In genomic region chr9:128552153-128552743, GRCh38 we compare ENCODE assay signal across 8 cellular contexts. TPM values are rescaled to one million over a fixed set of nuclear protein-coding genes. Genes with fewer than 3 reads are reported as not detected.
A peak's percentile ranks its signal among the peaks of the same experiment; 100 is the strongest.
DNase-seq lines count a peak whose midpoint lies in the region; ATAC-seq, FAIRE-seq and TF ChIP-seq lines count a peak whose summit lies in the region.

TSS of gene SPTAN1 (plus strand) at chr9:128552587. CDS start at chr9:128566741, 14,154 bp downstream.

- CTCF ChIA-PET in HepG2 (lab: Yijun Ruan, JAX; ENCODE audit: low intra/inter-chr PET ratio, low total read pairs), result no interaction called here

- POLR2A ChIA-PET in HepG2 (lab: Yijun Ruan, JAX), result interaction anchor here (0.7 to 3.1 kb wide), 13 partner anchors 10 to 276 kb away, joined by 3 to 13 read pairs (median 3); partner anchors contain the start of genes GLE1, GOLGA2 and SWI5

- H3K36me3 ChIP-seq in HepG2 (replicated peaks in 1 of 2; ENCODE audit: control insufficient read depth in 1 of 2, insufficient read depth in 2 of 2, low read length in 2 of 2), result no peaks in the 10 kb centered on the region

- no peak for FAIRE-seq in HepG2 (lab: Jason Lieb, UNC)

- TF ChIP-seq RAD21 in HepG2 (CRISPR knock-in tag; IDR thresholded peaks at IDR 0.05), result peak; percentile 67

- H3K4me1 ChIP-seq in HepG2 (ENCODE audit: insufficient read depth, low read length), result peaks cover 64% of the 10 kb centered on the region

- H4K20me1 ChIP-seq in HepG2 (ENCODE audit: insufficient read depth, low read length), result peaks cover 22% of the 10 kb centered on the region

- peak within 1 kb of the TSS; percentile 44 for H2AFZ ChIP-seq in HepG2 (ENCODE audit: low read length)

- H3K27ac ChIP-seq in C4-2B, result peak within 1 kb of the TSS; percentile 82
- H3K27ac ChIP-seq in HepG2 (ENCODE audit: extremely low read length, insufficient read depth, low read length), result peak within 1 kb of the TSS; percentile 67

- intact Hi-C loops in HepG2 (cut with micrococcal nuclease; ENCODE audit: unreplicated experiment), result loop anchor here (2.0 to 5.0 kb wide), 2 partner anchors 50 to 85 kb away; partner anchors contain the start of gene GLE1

- H3K9me3 ChIP-seq in HepG2 (ENCODE audit: low read length), result no peaks in the 10 kb centered on the region

- TF ChIP-seq POLR2A in HepG2 (IDR thresholded peaks at IDR 0.05; ENCODE audit: insufficient read depth in 1 of 2, low read depth in 2 of 2, low read length in 2 of 2), result peak; percentile 98 to 99

- TF ChIP-seq CTCF in C4-2B (conservative IDR thresholded peaks at IDR 0.05) (no peak), HepG2 (CRISPR knock-in tag; IDR thresholded peaks at IDR 0.05) (peak; percentile 23; the same call in 1 of the 2 replicates)

- H3K4me2 ChIP-seq in HepG2 (ENCODE audit: low read depth, low read length), result peak within 1 kb of the TSS; percentile 95

- ATAC-seq in GM19372 (IDR thresholded peaks at IDR 0.05; ENCODE audit: low read depth, unreplicated experiment), result peak; percentile 72
- ATAC-seq in HG03520 (IDR thresholded peaks at IDR 0.05; ENCODE audit: unreplicated experiment), result peak; percentile 69
- ATAC-seq in HepG2, result peak; percentile 77

- H3K27me3 ChIP-seq in HepG2 (ENCODE audit: control insufficient read depth in 1 of 2, insufficient read depth in 2 of 2, low read length in 2 of 2), result no peaks in the 10 kb centered on the region; a peak in 1 of 5 replicates

- in situ Hi-C loops in HepG2 (cut with HindIII; ENCODE audit: extremely low pct_ligation_motif_present, low pct_unique_long_range_greater_than_20kb), result no loop called here

- H3K79me2 ChIP-seq in HepG2 (ENCODE audit: insufficient read depth, low read length), result peaks cover 41% of the 10 kb centered on the region

- peak within 1 kb of the TSS; percentile 85 for H3K9ac ChIP-seq in HepG2 (ENCODE audit: insufficient read depth, low read depth, low read length)

- TF ChIP-seq EP300 in HepG2 (IDR thresholded peaks at IDR 0.05; ENCODE audit: low read depth in 2 of 2, low read length in 2 of 2), result no peak
- no peak for TF ChIP-seq EP300 in HepG2 (CRISPR knock-in tag; IDR thresholded peaks at IDR 0.05; ENCODE audit: borderline replicate concordance)

- peak; percentile 95 for DNase-seq in NCI-H748 (lab: John Stamatoyannopoulos, UW; ENCODE audit: unreplicated experiment)
- DNase-seq in activated CD4-positive, alpha-beta T cell treated with anti-CD3 and anti-CD28 coated beads, Interleukin-2, amount 50 U/mL, for 1 hour, result peak; percentile 94
- DNase-seq in dermis blood vessel endothelial cell, result peak; percentile 90
- peak; percentile 61 for DNase-seq in HepG2 (ENCODE audit: low spot score)
- peak; percentile 87 to 94 for DNase-seq in stimulated activated CD4-positive, alpha-beta T cell treated with anti-CD3 and anti-CD28 coated beads, Interleukin-2, amount 100 ng/mL, for 48 hours

- no CpG with 5 or more reads among the region's 81 CpGs for WGBS in HepG2 (ENCODE audit: low lambda C conversion rate)

- H3K4me3 ChIP-seq in HepG2 (replicated peaks in 1 of 3; ENCODE audit: insufficient read depth in 1 of 3, low read depth in 2 of 3, low read length in 3 of 3), result peak within 1 kb of the TSS; percentile 87 to 95 (median 90)

- BruUV-seq in HepG2 (replicated peaks; lab: Mats Ljungman, UMichigan), result no TSS peak

TF ChIP-seq in HepG2, 621 proteins besides CTCF, POLR2A, EP300 and RAD21 (continues in another document):
- TF ChIP-seq ZNF20 (CRISPR knock-in tag; IDR thresholded peaks at IDR 0.05) (no peak), HOXD1 (CRISPR knock-in tag; IDR thresholded peaks at IDR 0.05) (no peak), KDM1A (CRISPR knock-in tag; IDR thresholded peaks at IDR 0.05) (no peak), TBP (CRISPR knock-in tag; IDR thresholded peaks at IDR 0.05) (no peak), THAP9 (CRISPR knock-in tag; IDR thresholded peaks at IDR 0.05; ENCODE audit: borderline replicate concordance) (no peak), BHLHE40 (IDR thresholded peaks at IDR 0.05; ENCODE audit: low read length) (no peak), HDAC1 (CRISPR knock-in tag; IDR thresholded peaks at IDR 0.05) (peak; percentile 39), MAF1 (CRISPR knock-in tag; IDR thresholded peaks at IDR 0.05; ENCODE audit: borderline replicate concordance) (no peak), LRRFIP1 (CRISPR knock-in tag; conservative IDR thresholded peaks at IDR 0.05) (no peak), ZNF710 (CRISPR knock-in tag; IDR thresholded peaks at IDR 0.05; ENCODE audit: borderline replicate concordance) (no peak)

RNA-seq across cellular contexts. Expression of gene SPTAN1, which starts in this region (rescaled TPM):
- total RNA-seq in dermis blood vessel endothelial cell (505 and 734 TPM in 2 replicates), HepG2 (2016; rRNA removed; fragmentation: Illumina TruSeq; extraction: Trizol) (23.5 and 106 TPM in 2 replicates)
- 19.2 and 22.6 TPM in 2 replicates for total RNA-seq in HepG2 (2016; cell fraction: cytosol; rRNA removed; fragmentation: Illumina TruSeq; extraction: Trizol; ENCODE audit: low read depth)
- 14.5 and 107 TPM in 2 replicates for total RNA-seq in HepG2 (2016; cell fraction: insoluble cytoplasmic fraction; rRNA removed; fragmentation: Illumina TruSeq; extraction: Trizol)
- 14.3 and 15.6 TPM in 2 replicates for total RNA-seq in HepG2 (2016; cell fraction: membrane; rRNA removed; fragmentation: Illumina TruSeq; extraction: Trizol)
- total RNA-seq in HepG2 (2016; cell fraction: nucleus; rRNA removed; fragmentation: Illumina TruSeq; extraction: Trizol), result 180 and 199 TPM in 2 replicates
- polyA plus RNA-seq in HepG2 (2011; rRNA removed), result 111 and 132 TPM in 2 replicates
- 28.2 and 51.8 TPM in 2 replicates for polyA plus RNA-seq in HepG2 (2011; cell fraction: cytosol; rRNA removed)
- 885 and 1,070 TPM in 2 replicates for polyA plus RNA-seq in HepG2 (2011; cell fraction: nucleus; rRNA removed)
- 97.6 and 98.5 TPM in 2 replicates for polyA plus RNA-seq in HepG2 (2012)
- 6.9 and 7.2 TPM in 2 replicates for polyA plus RNA-seq in HepG2 (2016; cell fraction: cytosol; fragmentation: Illumina TruSeq; extraction: Trizol; ENCODE audit: low read depth)
- polyA plus RNA-seq in HepG2 (2016; cell fraction: insoluble cytoplasmic fraction; fragmentation: Illumina TruSeq; extraction: Trizol; ENCODE audit: low read depth), result 14.9 and 21.0 TPM in 2 replicates
- polyA plus RNA-seq in HepG2 (2016; cell fraction: membrane; fragmentation: Illumina TruSeq; extraction: Trizol; ENCODE audit: low read depth), result 6.9 and 9.5 TPM in 2 replicates
- polyA plus RNA-seq in HepG2 (2016; cell fraction: nucleus; fragmentation: Illumina TruSeq; extraction: Trizol; ENCODE audit: insufficient read depth, low read depth), result 274 and 280 TPM in 2 replicates
- polyA minus RNA-seq in HepG2 (2011; rRNA and poly(A)+ RNA removed; ENCODE audit: low replicate concordance), result 319 and 464 TPM in 2 replicates
- 48.3 and 55.2 TPM in 2 replicates for polyA minus RNA-seq in HepG2 (2011; cell fraction: cytosol; rRNA and poly(A)+ RNA removed)
- 960 and 1,011 TPM in 2 replicates for polyA minus RNA-seq in HepG2 (2011; cell fraction: nucleus; rRNA and poly(A)+ RNA removed)

Comparison
In these comparisons a context has a peak if more than half of its experiments do, and no peak if none do; other contexts are left out.
1. Peak in every context shown above with its lines: DNase-seq, ATAC-seq, H3K4me3 ChIP-seq and H3K27ac ChIP-seq.